In the genomic region with DNA sequence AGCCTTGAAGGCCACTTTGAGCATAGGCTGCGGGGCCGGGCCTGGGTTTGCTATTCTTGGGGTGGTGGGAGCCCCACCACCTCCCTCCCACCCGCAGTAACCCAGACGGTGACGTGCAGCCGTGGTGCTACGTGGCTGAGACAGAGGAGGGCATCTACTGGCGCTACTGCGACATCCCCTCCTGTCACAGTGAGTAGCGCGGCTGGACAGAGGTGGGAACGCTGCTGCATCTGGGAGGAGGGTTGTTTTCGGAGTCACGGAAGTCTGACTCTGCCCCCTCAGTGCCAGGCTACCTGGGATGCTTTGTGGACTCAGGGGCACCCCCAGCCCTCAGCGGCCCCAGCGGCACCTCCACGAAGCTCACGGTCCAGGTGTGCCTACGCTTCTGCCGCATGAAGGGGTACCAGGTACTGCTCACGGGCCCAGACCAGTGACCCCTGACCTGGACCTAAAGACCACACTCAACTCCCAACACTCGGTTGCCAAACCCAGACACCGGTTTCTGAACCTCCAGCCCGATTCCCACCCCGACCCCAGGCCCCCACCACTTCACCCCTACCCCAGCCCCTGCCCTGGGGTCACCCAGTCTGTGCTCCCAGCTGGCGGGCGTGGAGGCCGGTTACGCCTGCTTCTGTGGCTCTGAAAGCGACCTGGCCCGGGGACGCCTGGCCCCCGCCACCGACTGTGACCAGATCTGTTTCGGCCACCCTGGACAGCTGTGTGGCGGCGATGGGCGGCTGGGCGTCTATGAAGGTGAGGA, we compare ENCODE assay signal across 1 cellular context.
TF ChIP-seq lines count a peak whose summit lies in the region.

No MANE protein-coding gene starts in this region.

TF ChIP-seq in H1, 55 proteins besides CTCF, POLR2A, EP300 and RAD21:
- TF ChIP-seq TAF1 (IDR thresholded peaks at IDR 0.05; ENCODE audit: low read depth, low read length): no peak
TF ChIP-seq in H1: peak in this region for 0.
